In the genomic region with DNA sequence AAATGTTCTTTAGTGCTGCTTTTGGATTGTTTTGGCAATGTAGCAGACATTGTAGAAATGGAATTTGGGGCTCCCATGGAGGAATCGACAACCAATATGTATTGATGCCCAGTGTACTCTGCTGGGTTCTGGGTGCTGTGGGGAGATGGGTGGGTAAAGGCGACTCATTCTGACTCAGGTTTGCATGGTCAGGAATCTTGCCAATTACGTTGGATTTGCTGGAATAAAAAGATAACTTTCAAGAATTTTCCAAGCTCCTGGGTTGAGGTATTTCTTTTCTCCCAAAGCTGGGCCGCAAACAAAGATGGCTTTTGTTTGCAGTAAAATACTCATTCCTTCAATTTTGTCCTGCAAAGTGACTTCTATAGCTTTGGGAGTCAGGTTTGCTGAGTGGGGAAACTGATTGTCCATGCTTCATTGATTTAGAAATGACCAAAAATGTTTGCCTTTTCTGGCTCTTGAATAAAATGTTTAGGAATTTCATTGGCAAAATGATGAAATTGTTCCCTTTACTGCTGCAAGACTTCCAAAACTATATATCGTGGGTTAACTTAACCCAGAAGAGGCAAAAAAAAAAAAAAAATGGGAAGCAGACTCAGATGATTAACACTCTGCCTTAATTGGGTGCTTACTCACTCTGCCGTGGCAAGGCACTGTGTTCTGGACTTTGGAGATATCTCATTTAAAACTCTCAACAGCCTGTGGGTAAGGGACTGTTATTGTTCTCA, we compare ENCODE assay signal across 22 cellular contexts. TPM values are rescaled to one million over a fixed set of nuclear protein-coding genes. Genes with fewer than 3 reads are reported as not detected.
DNase-seq lines count a peak whose midpoint lies in the region; ATAC-seq and TF ChIP-seq lines count a peak whose summit lies in the region.
"Had no signal": no experiment of that assay in that cellular context is flagged by ENCODE, and none has a peak within 500 bp of the region (broad histone marks: within the 10 kb centered on the region; RNA-seq: fewer than 3 reads in every experiment).

No MANE protein-coding gene starts in this region.

- no peak overlapping the region for H3K56ac ChIP-seq in IMR-90 (ENCODE audit: extremely low read depth, insufficient read depth, low read length)

- 0 out of 2 replicates have a peak, but pooled peaks cover 3% of the 10 kb centered on the region for H3K9me1 ChIP-seq in IMR-90 (ENCODE audit: insufficient read depth, low read length)

- intact Hi-C loops in IMR-90 (cut with micrococcal nuclease) (loop anchor here (5.0 to 10.0 kb wide), 3 partner anchors 331 to 931 kb away; a partner anchor contains a TSS), ascending aorta (cut with DNase I) (loop anchor here (10.0 kb wide), 1 partner anchor 411 kb away; a partner anchor contains a TSS), dorsolateral prefrontal cortex (cut with DNase I) (loop anchor here (10.0 kb wide), 2 partner anchors 101 to 411 kb away; a partner anchor contains a TSS), uterus (cut with DNase I; ENCODE audit: low total_unique reads) (no loop called here)

- H2BK5ac ChIP-seq in IMR-90 (ENCODE audit: low read depth, low read length, poor library complexity, severe bottlenecking) = peak overlapping the region; percentile 33

- peak overlapping the region; percentile 35; the same call in 1 of the 2 replicates for H3K23ac ChIP-seq in IMR-90 (ENCODE audit: low read depth, low read length)

- H2BK20ac ChIP-seq in IMR-90 (ENCODE audit: low read depth, low read length) = peak overlapping the region; percentile 41; the same call in 1 of the 2 replicates

- TF ChIP-seq RAD21 in IMR-90 (IDR thresholded peaks at IDR 0.05; ENCODE audit: low read length) = no peak

- in situ Hi-C loops in ACHN (cut with HindIII; ENCODE audit: low pct_ligation_motif_present, low pct_unique_long_range_greater_than_20kb, low sequenced_read_pairs) = loop anchor here (25.0 kb wide), 1 partner anchor 253 kb away; no protein-coding TSS in a partner anchor
- in situ Hi-C loops in IMR-90 (cut with MboI; ENCODE audit: low sequenced_read_pairs) = loop anchor here (25.0 kb wide), 2 partner anchors 503 to 703 kb away; no protein-coding TSS in a partner anchor

- no peaks in the 10 kb centered on the region for H3K36me3 ChIP-seq in IMR-90 (ENCODE audit: control insufficient read depth, insufficient read depth, low read length)
- H3K36me3 ChIP-seq in ascending aorta = no peaks in the 10 kb centered on the region
- H3K36me3 ChIP-seq in hepatocyte (replicated peaks; ENCODE audit: insufficient read depth, low read depth) = no peaks in the 10 kb centered on the region
- no peaks in the 10 kb centered on the region for H3K36me3 ChIP-seq in uterus
- no peaks in the 10 kb centered on the region for H3K36me3 ChIP-seq in tibial nerve
- H3K36me3 ChIP-seq: esophagus squamous epithelium, pancreas, SJSA1, transverse colon had no signal

- H4K5ac ChIP-seq in IMR-90 (ENCODE audit: low read depth, low read length) = peak overlapping the region; percentile 61; the same call in 1 of the 2 replicates

- H4K91ac ChIP-seq in IMR-90 (ENCODE audit: insufficient read depth, low read depth, low read length) = peak overlapping the region; percentile 66

- H3K9ac ChIP-seq in IMR-90 (ENCODE audit: low read depth, low read length) = no peak overlapping the region

- peaks cover 3% of the 10 kb centered on the region; the same call in 1 of the 2 replicates for H3K27me3 ChIP-seq in IMR-90 (ENCODE audit: control insufficient read depth, insufficient read depth, low read length)
- no peaks in the 10 kb centered on the region for H3K27me3 ChIP-seq in ascending aorta
- H3K27me3 ChIP-seq in hepatocyte = no peaks in the 10 kb centered on the region
- peaks cover 0 to 83% (median 16%) of the 10 kb centered on the region in 45 donors for H3K27me3 ChIP-seq in dorsolateral prefrontal cortex
- H3K27me3 ChIP-seq in uterus = no peaks in the 10 kb centered on the region
- H3K27me3 ChIP-seq in tibial nerve = peaks cover 0 to 34% of the 10 kb centered on the region in 2 donors
- H3K27me3 ChIP-seq: esophagus squamous epithelium, pancreas, SJSA1, transverse colon had no signal

- no TSS peak for BruUV-seq in IMR-90 (replicated peaks; lab: Mats Ljungman, UMichigan)

- H4K20me1 ChIP-seq in IMR-90 (ENCODE audit: insufficient read depth, low read length) (no peaks in the 10 kb centered on the region), hepatocyte (ENCODE audit: insufficient read depth, poor library complexity, severe bottlenecking) (no peaks in the 10 kb centered on the region)

- H3K14ac ChIP-seq in IMR-90 (replicated peaks; ENCODE audit: low read depth, low read length) = 0 out of 2 replicates have a peak overlapping the region, but pooled peaks have one; percentile 20

- CTCF ChIA-PET in IMR-90 (lab: Yijun Ruan, JAX) = interaction anchor here (0.7 kb wide), 2 partner anchors 105 to 175 kb away, joined by 3 to 4 read pairs; no protein-coding TSS in a partner anchor

- H2AK5ac ChIP-seq in IMR-90 (ENCODE audit: low read depth, low read length) = no peak overlapping the region

- H3K18ac ChIP-seq in IMR-90 (ENCODE audit: low read depth, low read length) = peak overlapping the region; percentile 78

- DNase-seq in ACHN (peak; percentile 22), IMR-90 (peak; percentile 74), ascending aorta (ENCODE audit: low spot score in 2 of 2) (no peak), hepatocyte (ENCODE audit: low spot score) (no peak), dorsolateral prefrontal cortex (no peak), uterus (no peak), tibial nerve (ENCODE audit: low spot score in 2 of 2) (no peak)
- DNase-seq: activated CD4-positive, alpha-beta memory T cell treated with anti-CD3 and anti-CD28 coated beads, Interleukin-2, amount 10 ng/mL, durations not matched to agents 7 days and 5 days; amniotic stem cell; dermis blood vessel endothelial cell; esophagus squamous epithelium; GF-D8; H9; hippocampal formation; NCI-H1105 treated with DMSO at 0.1 percent for 48 hours; NCI-H345; pancreas; transverse colon had no signal

- H3K4me1 ChIP-seq in IMR-90 (ENCODE audit: control insufficient read depth, insufficient read depth, low read length) = peaks cover 10% of the 10 kb centered on the region
- peaks cover 0 to 7% of the 10 kb centered on the region in 2 donors for H3K4me1 ChIP-seq in ascending aorta
- peaks cover 13% of the 10 kb centered on the region for H3K4me1 ChIP-seq in hepatocyte (ENCODE audit: insufficient read depth)
- no peaks in the 10 kb centered on the region for H3K4me1 ChIP-seq in uterus
- peaks cover 0 to 9% (median 0%) of the 10 kb centered on the region in 4 donors for H3K4me1 ChIP-seq in tibial nerve
- H3K4me1 ChIP-seq: pancreas, transverse colon had no signal

- peak overlapping the region; percentile 52; the same call in 1 of the 2 replicates for H3K27ac ChIP-seq in IMR-90 (ENCODE audit: insufficient read depth, low read length)
- peak overlapping the region; percentile 58 to 73 for H3K27ac ChIP-seq in ascending aorta
- peak overlapping the region; percentile 34 for H3K27ac ChIP-seq in hepatocyte
- no peak overlapping the region for H3K27ac ChIP-seq in dorsolateral prefrontal cortex
- no peak overlapping the region for H3K27ac ChIP-seq in uterus
- no peak overlapping the region for H3K27ac ChIP-seq in tibial nerve
- H3K27ac ChIP-seq: esophagus squamous epithelium, pancreas, SJSA1, skin epidermis, transverse colon had no signal

- no peak overlapping the region for H2BK15ac ChIP-seq in IMR-90 (ENCODE audit: low read depth, low read length)

- H3K9me3 ChIP-seq in IMR-90 (ENCODE audit: control insufficient read depth, insufficient read depth, low read length) (no peaks in the 10 kb centered on the region), ascending aorta (no peaks in the 10 kb centered on the region), hepatocyte (ENCODE audit: low read depth) (no peaks in the 10 kb centered on the region), uterus (no peaks in the 10 kb centered on the region), tibial nerve (no peaks in the 10 kb centered on the region)
- H3K9me3 ChIP-seq: esophagus squamous epithelium, pancreas, SJSA1, transverse colon had no signal

- H3K79me1 ChIP-seq in IMR-90 (ENCODE audit: low read depth in 1 of 2, low read length in 2 of 2) = no peaks in the 10 kb centered on the region

- H3K4ac ChIP-seq in IMR-90 (ENCODE audit: low read depth, low read length) = peak overlapping the region; percentile 50; the same call in 1 of the 2 replicates

- TF ChIP-seq POLR2A in IMR-90 (IDR thresholded peaks at IDR 0.05; ENCODE audit: low read depth, low read length) (no peak), uterus (IDR thresholded peaks at IDR 0.05) (no peak), tibial nerve (IDR thresholded peaks at IDR 0.05) (no peak)

- H3K4me3 ChIP-seq in IMR-90 (ENCODE audit: insufficient read depth, low read depth, low read length) (no peak overlapping the region), ascending aorta (no peak overlapping the region), hepatocyte (no peak overlapping the region), dorsolateral prefrontal cortex (no peak overlapping the region), uterus (no peak overlapping the region), tibial nerve (no peak overlapping the region)
- H3K4me3 ChIP-seq: esophagus squamous epithelium, pancreas, SJSA1, skin epidermis, transverse colon had no signal

- WGBS in IMR-90 (ENCODE audit: extremely low coverage in 2 of 2, insufficient read length in 1 of 2), 2 experiments = 35% methylated on average over 2 of the region's 6 CpGs; no CpG with 5 or more reads in 1 of the 2 experiments
- WGBS in hepatocyte (ENCODE audit: low lambda C conversion rate, missing lambda C conversion rate) = 73% methylated on average over 6 of the region's 6 CpGs
- WGBS in tibial nerve, 2 donors = 60 to 63% methylated on average over 6 of the region's 6 CpGs

- no peaks in the 10 kb centered on the region for H3K9me2 ChIP-seq in hepatocyte (replicated peaks; ENCODE audit: insufficient read depth)

- H2AFZ ChIP-seq in IMR-90 (replicated peaks; ENCODE audit: low read length, poor library complexity) (no peak overlapping the region), hepatocyte (no peak overlapping the region)

- dilution Hi-C loops in IMR-90 (cut with HindIII; ENCODE audit: low sequenced_read_pairs, unreplicated experiment) = no loop called here

- ATAC-seq in IMR-90 (ENCODE audit: low read depth) = no peak; the same call in 1 of the 2 replicates
- no peak for ATAC-seq in HG02588 (IDR thresholded peaks at IDR 0.05; ENCODE audit: unreplicated experiment)
- ATAC-seq: pancreas had no signal

- peak overlapping the region; percentile 38 to 60; a peak in 1 of 4 replicates for H4K8ac ChIP-seq in IMR-90 (ENCODE audit: low read depth in 2 of 2, low read length in 2 of 2)

- POLR2A ChIA-PET in IMR-90 (lab: Charles Lee; ENCODE audit: unreplicated experiment) = no interaction called here

- TF ChIP-seq EP300 in tibial nerve (IDR thresholded peaks at IDR 0.05) = no peak

- H3K4me2 ChIP-seq in IMR-90 (ENCODE audit: low read depth, low read length) (no peak overlapping the region), hepatocyte (no peak overlapping the region)

- TF ChIP-seq CTCF in IMR-90 (conservative IDR thresholded peaks at IDR 0.05; ENCODE audit: low read depth, low read length) (no peak), ascending aorta (IDR thresholded peaks at IDR 0.05) (no peak), hepatocyte (IDR thresholded peaks at IDR 0.05; ENCODE audit: poor library complexity) (no peak), dorsolateral prefrontal cortex (IDR thresholded peaks at IDR 0.05 in 54 of 56, conservative IDR thresholded peaks at IDR 0.05 in 2 of 56; ENCODE audit: low read depth in 1 of 56, partially characterized antibody in 56 of 56) (no peak), uterus (IDR thresholded peaks at IDR 0.05) (no peak), tibial nerve (IDR thresholded peaks at IDR 0.05) (no peak)

- no peaks in the 10 kb centered on the region for H3K79me2 ChIP-seq in hepatocyte

- peak overlapping the region; percentile 42; the same call in 1 of the 2 replicates for H2BK120ac ChIP-seq in IMR-90 (ENCODE audit: low read depth, low read length)

- H2AK9ac ChIP-seq in IMR-90 (replicated peaks; ENCODE audit: low read depth, low read length, poor library complexity) = peak overlapping the region; percentile 7

RNA-seq across cellular contexts. Expression of a gene that starts 57.0 kb away (rescaled TPM):
- 0.56 and 0.90 TPM in 2 replicates for total RNA-seq in IMR-90 (2012; rRNA removed)
- polyA plus RNA-seq in IMR-90 (2012; rRNA removed) = 0.26 and 0.30 TPM in 2 replicates
- polyA plus RNA-seq in IMR-90 (2012; cell fraction: cytosol; rRNA removed) = 0.13 and 0.15 TPM in 2 replicates
- polyA plus RNA-seq in IMR-90 (2012; cell fraction: nucleus; rRNA removed; ENCODE audit: low replicate concordance) = 0.29 and 0.42 TPM in 2 replicates
- not detected for total RNA-seq in ascending aorta
- 2.7 and 2.9 TPM in 2 replicates for total RNA-seq in hepatocyte
- polyA plus RNA-seq in hepatocyte = 0.65 and 1.3 TPM in 2 replicates
- total RNA-seq in dorsolateral prefrontal cortex = 1 to 10 TPM in 25 of 120 experiments, under 1 TPM in 95; 0.20 to 2.5 (median 0.65) TPM
- total RNA-seq in uterus = under 1 TPM in 2 of 4 donors, not detected in 2; 0.40 to 0.48 TPM
- under 1 TPM in 1 of 4 donors, not detected in 3; 0.21 TPM for total RNA-seq in tibial nerve
- total RNA-seq: activated CD4-positive, alpha-beta memory T cell treated with anti-CD3 and anti-CD28 coated beads, Interleukin-2, amount 10 ng/mL, durations not matched to agents 7 days and 5 days; activated T-helper 1 cell treated with anti-CD3 and anti-CD28 coated beads, Interleukin-12 subunit alpha, Interleukin-12 subunit beta, Interleukin-2, Interleukin-4 antibody, amounts not matched to agents 30 ng/mL and 10 ng/mL and 1 ng/mL, durations not matched to agents 14 hours and 24 hours and 36 hours; dermis blood vessel endothelial cell; esophagus squamous epithelium had no signal

Comparison
In these comparisons a context has a peak if more than half of its experiments do, and no peak if none do; other contexts are left out.
1. DNase-seq: peak in ACHN (single experiment) and IMR-90 (single experiment); none in ascending aorta (0 of 2), hepatocyte (single experiment), dorsolateral prefrontal cortex (0 of 10), uterus (0 of 2) and tibial nerve (0 of 2).
2. H3K27ac ChIP-seq: peak in IMR-90 (single experiment), ascending aorta (2 of 2) and hepatocyte (single experiment); none in dorsolateral prefrontal cortex (0 of 59), uterus (0 of 2) and tibial nerve (0 of 4).